Comparison of ENCODE assay signal across 25 cellular contexts in genomic region chr5:82340799-82341198, GRCh38.
"Had no signal": no experiment of that assay in that cellular context is flagged by ENCODE, and none has a peak within 500 bp of the region (broad histone marks: within the 10 kb centered on the region; RNA-seq: fewer than 3 reads in every experiment).

No MANE protein-coding gene starts in this region.

- H3K36me3 Mint-ChIP-seq: activated naive CD4-positive, alpha-beta T cell treated with anti-CD3 and anti-CD28 coated beads, Interleukin-2, amount 50 U/mL, for 72 hours; brain had no signal

- H3K27me3 Mint-ChIP-seq: brain had no signal

- H3K9me3 ChIP-seq: MG63, SJSA1 had no signal

- ATAC-seq: activated CD8-positive, alpha-beta T cell treated with anti-CD3 and anti-CD28 coated beads, Interleukin-2, amount 10 ng/mL, durations not matched to agents 7 days and 5 days; activated naive CD8-positive, alpha-beta T cell treated with anti-CD3 and anti-CD28 coated beads, Interleukin-2, amount 50 U/mL, for 24 hours; PC-3 had no signal

- H3K27me3 ChIP-seq: MG63, SJSA1 had no signal

- H3K4me1 Mint-ChIP-seq: activated naive CD8-positive, alpha-beta T cell treated with anti-CD3 and anti-CD28 coated beads, Interleukin-2, amount 50 U/mL, for 24 hours; central memory CD8-positive, alpha-beta T cell had no signal

- H3K4me3 Mint-ChIP-seq: activated CD8-positive, alpha-beta T cell treated with anti-CD3 and anti-CD28 coated beads, Interleukin-2, amount 10 ng/mL, durations not matched to agents 7 days and 5 days; activated naive CD8-positive, alpha-beta T cell treated with anti-CD3 and anti-CD28 coated beads, Interleukin-2, amount 50 U/mL, for 24 hours; brain; central memory CD8-positive, alpha-beta T cell had no signal

- DNase-seq: activated CD4-positive, CD25-positive, alpha-beta regulatory T cell; activated CD8-positive, alpha-beta memory T cell treated with anti-CD3 and anti-CD28 coated beads, Interleukin-2, amount 50 U/mL, for 48 hours; activated CD8-positive, alpha-beta T cell treated with anti-CD3 and anti-CD28 coated beads, Interleukin-2, amount 10 ng/mL, durations not matched to agents 7 days and 5 days; activated effector memory CD4-positive, alpha-beta T cell treated with Interleukin-2 at 50 U/mL for 16 hours; activated naive CD4-positive, alpha-beta T cell treated with Interleukin-2 at 50 U/mL for 16 hours; activated naive CD8-positive, alpha-beta T cell treated with anti-CD3 and anti-CD28 coated beads, Interleukin-2, amount 50 U/mL, for 24 hours; activated T-cell treated with anti-CD3 and anti-CD28 coated beads, Interleukin-2, amount 50 U/mL, for 1 hour; amniotic stem cell; KG1; MG63; NCI-H1105; NCI-H1436; NCI-H1694 treated with DMSO at 0.1 percent for 48 hours; NCI-H2081 treated with DMSO at 0.1 percent for 48 hours; NCI-H446; NCI-H524; PC-3; SHP77; T-helper 2 cell; T1000 had no signal

- H3K27ac ChIP-seq: SJSA1, VCaP had no signal

- H3K9me3 Mint-ChIP-seq: activated naive CD4-positive, alpha-beta T cell treated with anti-CD3 and anti-CD28 coated beads, Interleukin-2, amount 50 U/mL, for 72 hours; activated naive CD8-positive, alpha-beta T cell treated with anti-CD3 and anti-CD28 coated beads, Interleukin-2, amount 50 U/mL, for 24 hours; brain; central memory CD8-positive, alpha-beta T cell had no signal

- H3K36me3 ChIP-seq: MG63, SJSA1 had no signal

- H3K4me3 ChIP-seq: MG63, SJSA1 had no signal

- H3K27ac Mint-ChIP-seq: activated CD8-positive, alpha-beta T cell treated with anti-CD3 and anti-CD28 coated beads, Interleukin-2, amount 10 ng/mL, durations not matched to agents 7 days and 5 days; activated naive CD4-positive, alpha-beta T cell treated with anti-CD3 and anti-CD28 coated beads, Interleukin-2, amount 50 U/mL, for 72 hours; activated naive CD8-positive, alpha-beta T cell treated with anti-CD3 and anti-CD28 coated beads, Interleukin-2, amount 50 U/mL, for 24 hours had no signal
